In the genomic region with DNA sequence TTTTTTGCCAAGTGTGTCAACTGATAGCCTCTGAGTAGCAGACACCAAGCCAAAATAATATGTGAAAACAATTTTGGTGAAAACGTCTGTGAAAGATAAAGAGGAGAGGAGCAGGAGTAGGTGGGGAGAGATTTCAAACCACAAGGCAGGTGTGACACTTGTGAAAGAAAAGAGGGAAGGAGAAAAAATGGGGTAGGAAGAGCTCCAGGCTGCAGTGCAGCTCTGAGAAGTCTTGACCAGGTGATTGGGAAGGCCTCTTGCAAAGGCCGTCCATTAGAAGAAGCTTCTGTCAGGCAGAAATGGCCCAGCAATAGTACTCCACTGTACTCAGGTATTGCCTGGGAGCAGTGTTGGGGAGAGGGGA, we compare ENCODE assay signal across 18 cellular contexts. TPM values are rescaled to one million over a fixed set of nuclear protein-coding genes. Genes with fewer than 3 reads are reported as not detected.
A peak's percentile ranks its signal among the peaks of the same experiment; 100 is the strongest.
DNase-seq lines count a peak whose midpoint lies in the region; ATAC-seq and TF ChIP-seq lines count a peak whose summit lies in the region.
"Had no signal": no experiment of that assay in that cellular context is flagged by ENCODE, and none has a peak within 500 bp of the region (broad histone marks: within the 10 kb centered on the region; RNA-seq: fewer than 3 reads in every experiment).

No MANE protein-coding gene starts in this region.

- H3K4ac ChIP-seq in H9 (ENCODE audit: low read depth, low read length) = no peak overlapping the region

- no peak overlapping the region for H2BK15ac ChIP-seq in H9 (ENCODE audit: low read depth, low read length)

- peak overlapping the region; percentile 34 for H3K27ac Mint-ChIP-seq in activated naive CD8-positive, alpha-beta T cell treated with anti-CD3 and anti-CD28 coated beads, Interleukin-2, amount 50 U/mL, for 24 hours
- no peak overlapping the region for H3K27ac Mint-ChIP-seq in activated naive CD8-positive, alpha-beta T cell treated with anti-CD3 and anti-CD28 coated beads for 36 hours
- H3K27ac Mint-ChIP-seq in endodermal cell = no peak overlapping the region
- peak overlapping the region; percentile 75 for H3K27ac Mint-ChIP-seq in osteocyte (ENCODE audit: unreplicated experiment)
- no peak overlapping the region for H3K27ac Mint-ChIP-seq in H9
- H3K27ac Mint-ChIP-seq: B cell; CD8-positive, alpha-beta T cell had no signal

- no peak overlapping the region for H2BK20ac ChIP-seq in H9 (ENCODE audit: low read depth, low read length, poor library complexity, severe bottlenecking)

- no peak overlapping the region for H3K4me3 Mint-ChIP-seq in activated naive CD8-positive, alpha-beta T cell treated with anti-CD3 and anti-CD28 coated beads, Interleukin-2, amount 50 U/mL, for 24 hours
- H3K4me3 Mint-ChIP-seq in activated naive CD8-positive, alpha-beta T cell treated with anti-CD3 and anti-CD28 coated beads for 36 hours = no peak overlapping the region
- H3K4me3 Mint-ChIP-seq in endodermal cell (no peak overlapping the region), osteocyte (ENCODE audit: unreplicated experiment) (no peak overlapping the region), H9 (no peak overlapping the region)
- H3K4me3 Mint-ChIP-seq: B cell; CD8-positive, alpha-beta T cell had no signal

- no peak overlapping the region for H2AFZ ChIP-seq in H9 (ENCODE audit: low read length)

- H3K4me1 ChIP-seq in endodermal cell (ENCODE audit: control insufficient read depth, insufficient read depth, low read length) = peaks cover 5% of the 10 kb centered on the region
- no peaks in the 10 kb centered on the region for H3K4me1 ChIP-seq in H9 (ENCODE audit: insufficient read depth, low read length)
- H3K4me1 ChIP-seq: A549 had no signal

- H3K27me3 ChIP-seq in endodermal cell (ENCODE audit: control insufficient read depth, insufficient read depth, low read length, poor library complexity, severe bottlenecking) (no peaks in the 10 kb centered on the region), H9 (ENCODE audit: insufficient read depth, low read length) (no peaks in the 10 kb centered on the region)
- H3K27me3 ChIP-seq: BLaER1 treated with 17β-estradiol and CSF1 and Interleukin-3, amounts not matched to agents 10 nM and 100 nM had no signal

- TF ChIP-seq CTCF in endodermal cell (conservative IDR thresholded peaks at IDR 0.05) = no peak
- no peak for TF ChIP-seq CTCF in osteocyte (IDR thresholded peaks at IDR 0.05)
- no peak for TF ChIP-seq CTCF in H9 (conservative IDR thresholded peaks at IDR 0.05)

- H3K4me3 ChIP-seq in endodermal cell (ENCODE audit: low read length) = peak overlapping the region; percentile 41
- H3K4me3 ChIP-seq: A549; BLaER1 treated with 17β-estradiol and CSF1 and Interleukin-3, amounts not matched to agents 10 nM and 100 nM had no signal

- DNase-seq in activated naive CD8-positive, alpha-beta T cell treated with anti-CD3 and anti-CD28 coated beads, Interleukin-2, amount 50 U/mL, for 24 hours = no peak
- DNase-seq in activated naive CD8-positive, alpha-beta T cell treated with anti-CD3 and anti-CD28 coated beads for 36 hours = no peak
- DNase-seq in endodermal cell (no peak), osteocyte (ENCODE audit: extremely low spot score, unreplicated experiment) (no peak), AG20443 (ENCODE audit: low spot score) (no peak), H9 (no peak)
- no peak for DNase-seq in stimulated activated CD4-positive, alpha-beta T cell treated with anti-CD3 and anti-CD28 coated beads, Interleukin-1b, Interleukin-23, amount 100 ng/mL, for 48 hours
- DNase-seq: Calu3; CD8-positive, alpha-beta T cell; DMS79 treated with DMSO at 0.1 percent for 48 hours; GF-D8; GOT3; H7 had no signal

- no peak overlapping the region for H3K18ac ChIP-seq in H9 (ENCODE audit: insufficient read length, low read depth, low read length)

- H4K8ac ChIP-seq in H9 (replicated peaks; ENCODE audit: insufficient read length, low read depth, low read length) = no peak overlapping the region

- no peak overlapping the region for H2BK120ac ChIP-seq in H9 (ENCODE audit: low read depth, low read length, poor library complexity, severe bottlenecking)

- H3K27me3 Mint-ChIP-seq in activated naive CD8-positive, alpha-beta T cell treated with anti-CD3 and anti-CD28 coated beads, Interleukin-2, amount 50 U/mL, for 24 hours = no peaks in the 10 kb centered on the region
- H3K27me3 Mint-ChIP-seq in activated naive CD8-positive, alpha-beta T cell treated with anti-CD3 and anti-CD28 coated beads for 36 hours = no peaks in the 10 kb centered on the region
- H3K27me3 Mint-ChIP-seq in endodermal cell (ENCODE audit: insufficient read depth) = peaks cover 7% of the 10 kb centered on the region
- no peaks in the 10 kb centered on the region for H3K27me3 Mint-ChIP-seq in osteocyte (ENCODE audit: unreplicated experiment)
- H3K27me3 Mint-ChIP-seq in H9 (ENCODE audit: low read depth) = peaks cover 16% of the 10 kb centered on the region

- H4K20me1 ChIP-seq in H9 (ENCODE audit: control insufficient read depth, insufficient read depth, insufficient read length) = no peaks in the 10 kb centered on the region
- H4K20me1 ChIP-seq: BLaER1 treated with 17β-estradiol and CSF1 and Interleukin-3, amounts not matched to agents 10 nM and 100 nM had no signal

- H3K4me1 Mint-ChIP-seq in activated naive CD8-positive, alpha-beta T cell treated with anti-CD3 and anti-CD28 coated beads, Interleukin-2, amount 50 U/mL, for 24 hours = no peaks in the 10 kb centered on the region
- H3K4me1 Mint-ChIP-seq in activated naive CD8-positive, alpha-beta T cell treated with anti-CD3 and anti-CD28 coated beads for 36 hours = no peaks in the 10 kb centered on the region
- H3K4me1 Mint-ChIP-seq in endodermal cell (peaks cover 10% of the 10 kb centered on the region), osteocyte (ENCODE audit: unreplicated experiment) (peaks cover 16% of the 10 kb centered on the region), H9 (peaks cover 11 to 13% of the 10 kb centered on the region in 2 experiments)
- H3K4me1 Mint-ChIP-seq: B cell had no signal

- WGBS in endodermal cell (ENCODE audit: insufficient coverage in 1 of 2, insufficient read length in 1 of 2), 2 experiments = 46 to 47% methylated on average over 2 of the region's 2 CpGs
- no CpG with 5 or more reads among the region's 2 CpGs for WGBS in H9 (ENCODE audit: extremely low coverage, insufficient read length, low lambda C conversion rate)

- H3K23me2 ChIP-seq in H9 (ENCODE audit: insufficient read length, low read depth, low read length, poor library complexity, severe bottlenecking) = no peaks in the 10 kb centered on the region

- H3K9ac ChIP-seq in endodermal cell (ENCODE audit: extremely low read depth, low read length, poor library complexity, severe bottlenecking) (no peak overlapping the region), H9 (ENCODE audit: extremely low read depth, insufficient read length, low read length) (no peak overlapping the region)
- H3K9ac ChIP-seq: BLaER1 treated with 17β-estradiol and CSF1 and Interleukin-3, amounts not matched to agents 10 nM and 100 nM had no signal

- H3K23ac ChIP-seq in H9 (ENCODE audit: insufficient read length, low read depth, low read length) = no peak overlapping the region

- no peaks in the 10 kb centered on the region for H3K9me3 Mint-ChIP-seq in activated naive CD8-positive, alpha-beta T cell treated with anti-CD3 and anti-CD28 coated beads, Interleukin-2, amount 50 U/mL, for 24 hours
- H3K9me3 Mint-ChIP-seq in activated naive CD8-positive, alpha-beta T cell treated with anti-CD3 and anti-CD28 coated beads for 36 hours = no peaks in the 10 kb centered on the region
- H3K9me3 Mint-ChIP-seq in endodermal cell (no peaks in the 10 kb centered on the region), osteocyte (ENCODE audit: unreplicated experiment) (no peaks in the 10 kb centered on the region), H9 (no peaks in the 10 kb centered on the region)
- H3K9me3 Mint-ChIP-seq: CD8-positive, alpha-beta T cell had no signal

- ATAC-seq in activated naive CD8-positive, alpha-beta T cell treated with anti-CD3 and anti-CD28 coated beads, Interleukin-2, amount 50 U/mL, for 24 hours = no peak
- ATAC-seq: A549; CD8-positive, alpha-beta T cell; HepG2 had no signal

- H3K36me3 ChIP-seq in endodermal cell (ENCODE audit: control insufficient read depth, insufficient read depth, low read length) = no peaks in the 10 kb centered on the region
- H3K36me3 ChIP-seq: BLaER1 treated with 17β-estradiol and CSF1 and Interleukin-3, amounts not matched to agents 10 nM and 100 nM had no signal

- H2BK5ac ChIP-seq in H9 (ENCODE audit: insufficient read length, low read length) = no peak overlapping the region

- no peak overlapping the region for H3T11ph ChIP-seq in H9 (ENCODE audit: low read length)

- no peak overlapping the region for H4K91ac ChIP-seq in H9 (ENCODE audit: insufficient read length, low read depth, low read length)

- H3K56ac ChIP-seq in H9 (ENCODE audit: insufficient read length, low read depth, low read length) = no peak overlapping the region

- H2AK5ac ChIP-seq in H9 (ENCODE audit: insufficient read length, low read length) = no peak overlapping the region

- no peak overlapping the region for H4K5ac ChIP-seq in H9 (ENCODE audit: insufficient read length, low read depth, low read length)

- H3K27ac ChIP-seq in endodermal cell (ENCODE audit: low read depth, low read length) (no peak overlapping the region), H9 (ENCODE audit: insufficient read length, low read depth, low read length) (no peak overlapping the region)
- H3K27ac ChIP-seq: 22Rv1; A549; BLaER1 treated with 17β-estradiol and CSF1 and Interleukin-3, amounts not matched to agents 10 nM and 100 nM had no signal

- H3K9me3 ChIP-seq in endodermal cell (ENCODE audit: control insufficient read depth, low read length) = peaks cover 13% of the 10 kb centered on the region
- no peaks in the 10 kb centered on the region for H3K9me3 ChIP-seq in H9 (ENCODE audit: control insufficient read depth, low read depth, low read length)
- H3K9me3 ChIP-seq: A549; BLaER1 treated with 17β-estradiol and CSF1 and Interleukin-3, amounts not matched to agents 10 nM and 100 nM had no signal

- no peaks in the 10 kb centered on the region for H3K36me3 Mint-ChIP-seq in activated naive CD8-positive, alpha-beta T cell treated with anti-CD3 and anti-CD28 coated beads, Interleukin-2, amount 50 U/mL, for 24 hours (ENCODE audit: low read depth)
- H3K36me3 Mint-ChIP-seq in activated naive CD8-positive, alpha-beta T cell treated with anti-CD3 and anti-CD28 coated beads for 36 hours = no peaks in the 10 kb centered on the region
- no peaks in the 10 kb centered on the region for H3K36me3 Mint-ChIP-seq in endodermal cell (ENCODE audit: low read depth)
- no peaks in the 10 kb centered on the region for H3K36me3 Mint-ChIP-seq in osteocyte (ENCODE audit: unreplicated experiment)
- H3K36me3 Mint-ChIP-seq in H9 (ENCODE audit: insufficient read depth in 1 of 3, low read depth in 3 of 3) = peaks cover 0 to 5% (median 0%) of the 10 kb centered on the region in 3 experiments; a peak in 1 of 7 replicates
- H3K36me3 Mint-ChIP-seq: CD8-positive, alpha-beta T cell had no signal

- no peaks in the 10 kb centered on the region for H3K79me1 ChIP-seq in H9 (ENCODE audit: insufficient read depth, low read depth, low read length, poor library complexity, severe bottlenecking)

- no peak overlapping the region for H3K14ac ChIP-seq in H9 (ENCODE audit: insufficient read depth, low read length)

- H2BK12ac ChIP-seq in H9 (ENCODE audit: insufficient read length, low read depth, low read length) = no peak overlapping the region

- no peak overlapping the region for H3K4me2 ChIP-seq in H9 (ENCODE audit: insufficient read depth, insufficient read length, low read length)
- H3K4me2 ChIP-seq: A549; BLaER1 treated with 17β-estradiol and CSF1 and Interleukin-3, amounts not matched to agents 10 nM and 100 nM had no signal

- no peaks in the 10 kb centered on the region for H3K79me2 ChIP-seq in H9 (ENCODE audit: insufficient read depth, low read length)

RNA-seq across cellular contexts. Expression of a gene that starts 10.6 kb away (rescaled TPM):
- 1 to 10 TPM; 9.6 TPM for total RNA-seq in activated naive CD8-positive, alpha-beta T cell treated with anti-CD3 and anti-CD28 coated beads for 36 hours
- total RNA-seq in endodermal cell = 10 to 100 TPM; 20.3 to 21.8 TPM
- polyA plus RNA-seq in endodermal cell (2013, experiment 1 of 2) = 17.2 TPM
- 16.0 TPM for polyA plus RNA-seq in endodermal cell (2013, experiment 2 of 2)
- total RNA-seq in osteocyte = 7.2 and 7.3 TPM in 2 replicates
- total RNA-seq in H9 (2021) = 13.3 and 13.6 TPM in 2 replicates

Comparison
In these comparisons a context has a peak if more than half of its experiments do, and no peak if none do; other contexts are left out.
1. H3K27ac Mint-ChIP-seq: peak in activated naive CD8-positive, alpha-beta T cell treated with anti-CD3 and anti-CD28 coated beads, Interleukin-2, amount 50 U/mL, for 24 hours (single experiment) and osteocyte (single experiment); none in activated naive CD8-positive, alpha-beta T cell treated with anti-CD3 and anti-CD28 coated beads for 36 hours (single experiment), endodermal cell (single experiment) and H9 (0 of 3).